In genomic region chr17:2240541-2240940, GRCh38 we compare ENCODE assay signal across 10 cellular contexts.
A peak's percentile ranks its signal among the peaks of the same experiment; 100 is the strongest.
DNase-seq lines count a peak whose midpoint lies in the region; ATAC-seq and TF ChIP-seq lines count a peak whose summit lies in the region.
"Had no signal": no experiment of that assay in that cellular context is flagged by ENCODE, and none has a peak within 500 bp of the region (broad histone marks: within the 10 kb centered on the region; RNA-seq: fewer than 3 reads in every experiment).

No MANE protein-coding gene starts in this region.

- TF ChIP-seq CTCF in left lung (IDR thresholded peaks at IDR 0.05), result no peak
- no peak for TF ChIP-seq CTCF in tibial nerve (IDR thresholded peaks at IDR 0.05)

- H3K27ac ChIP-seq in left lung (peak overlapping the region; percentile 34 to 81), tibial nerve (peak overlapping the region in 3 of 4 donors; percentile 72 to 80 (median 76)), substantia nigra (ENCODE audit: low read depth, low read length, poor library complexity, severe bottlenecking) (no peak overlapping the region)

- ATAC-seq in left lung, result no peak

- H3K4me1 ChIP-seq in left lung (peaks cover 14 to 23% of the 10 kb centered on the region in 2 donors), tibial nerve (peaks cover 0 to 82% (median 40%) of the 10 kb centered on the region in 4 donors)

- CTCF ChIA-PET in activated CD4-positive, alpha-beta memory T cell treated with anti-CD3 and anti-CD28 coated beads for 36 hours (lab: Charles Lee), result interaction anchor here (1.3 to 1.9 kb wide), 5 partner anchors 13 to 186 kb away, joined by 6 to 13 read pairs (median 7); partner anchors contain the start of gene HIC1

- no peaks in the 10 kb centered on the region for H3K27me3 Mint-ChIP-seq in activated T-cell treated with anti-CD3 and anti-CD28 coated beads, Interleukin-2, amount 50 U/mL, for 24 hours
- no peaks in the 10 kb centered on the region for H3K27me3 Mint-ChIP-seq in activated CD4-positive, alpha-beta memory T cell treated with anti-CD3 and anti-CD28 coated beads for 36 hours
- H3K27me3 Mint-ChIP-seq: type B pancreatic cell had no signal

- peaks cover 63% of the 10 kb centered on the region for H3K36me3 Mint-ChIP-seq in activated T-cell treated with anti-CD3 and anti-CD28 coated beads, Interleukin-2, amount 50 U/mL, for 24 hours (ENCODE audit: low read depth)
- H3K36me3 Mint-ChIP-seq in activated CD4-positive, alpha-beta memory T cell treated with anti-CD3 and anti-CD28 coated beads for 36 hours, result peaks cover 24% of the 10 kb centered on the region

- intact Hi-C loops in activated CD4-positive, alpha-beta memory T cell treated with anti-CD3 and anti-CD28 coated beads for 36 hours (cut with micrococcal nuclease), result loop anchor here (1.0 to 5.0 kb wide), 5 partner anchors 18 to 170 kb away; no protein-coding TSS in a partner anchor
- intact Hi-C loops in left lung (cut with DNase I), result loop anchor here in 1 of 2 donors (5.0 kb wide), 1 partner anchor 183 kb away; the partner anchor contains the start of gene HIC1

- H3K4me3 ChIP-seq in left lung (no peak overlapping the region), tibial nerve (no peak overlapping the region)
- H3K4me3 ChIP-seq: MG63 had no signal

- no peaks in the 10 kb centered on the region for H3K9me3 Mint-ChIP-seq in activated T-cell treated with anti-CD3 and anti-CD28 coated beads, Interleukin-2, amount 50 U/mL, for 24 hours
- no peaks in the 10 kb centered on the region for H3K9me3 Mint-ChIP-seq in activated CD4-positive, alpha-beta memory T cell treated with anti-CD3 and anti-CD28 coated beads for 36 hours
- H3K9me3 Mint-ChIP-seq: type B pancreatic cell had no signal

- H3K36me3 ChIP-seq in left lung (peaks cover 0 to 28% of the 10 kb centered on the region in 2 donors), tibial nerve (peaks cover 0 to 18% (median 0%) of the 10 kb centered on the region in 3 donors)
- H3K36me3 ChIP-seq: MG63 had no signal

- POLR2A ChIA-PET in activated CD4-positive, alpha-beta memory T cell treated with anti-CD3 and anti-CD28 coated beads for 36 hours (lab: Charles Lee), result interaction anchor here (1.1 to 1.5 kb wide), 2 partner anchors 13 to 95 kb away, joined by 3 to 6 read pairs; partner anchors contain the start of gene TSR1

- peaks cover 50% of the 10 kb centered on the region for H3K4me1 Mint-ChIP-seq in activated T-cell treated with anti-CD3 and anti-CD28 coated beads, Interleukin-2, amount 50 U/mL, for 24 hours (ENCODE audit: low read depth)
- H3K4me1 Mint-ChIP-seq in activated CD4-positive, alpha-beta memory T cell treated with anti-CD3 and anti-CD28 coated beads for 36 hours (ENCODE audit: low read depth), result peaks cover 42% of the 10 kb centered on the region

- H3K4me3 Mint-ChIP-seq in activated T-cell treated with anti-CD3 and anti-CD28 coated beads, Interleukin-2, amount 50 U/mL, for 24 hours, result no peak overlapping the region
- no peak overlapping the region for H3K4me3 Mint-ChIP-seq in activated CD4-positive, alpha-beta memory T cell treated with anti-CD3 and anti-CD28 coated beads for 36 hours
- H3K4me3 Mint-ChIP-seq: type B pancreatic cell had no signal

- H3K27ac Mint-ChIP-seq in activated T-cell treated with anti-CD3 and anti-CD28 coated beads, Interleukin-2, amount 50 U/mL, for 24 hours, result peak overlapping the region; percentile 92
- peak overlapping the region; percentile 85 for H3K27ac Mint-ChIP-seq in activated CD4-positive, alpha-beta memory T cell treated with anti-CD3 and anti-CD28 coated beads for 36 hours
- H3K27ac Mint-ChIP-seq: type B pancreatic cell had no signal

- H3K27me3 ChIP-seq in left lung (no peaks in the 10 kb centered on the region), tibial nerve (no peaks in the 10 kb centered on the region)
- H3K27me3 ChIP-seq: MG63 had no signal

- TF ChIP-seq POLR2A in tibial nerve (IDR thresholded peaks at IDR 0.05), result no peak

- H3K9me3 ChIP-seq in left lung (no peaks in the 10 kb centered on the region), tibial nerve (no peaks in the 10 kb centered on the region)
- H3K9me3 ChIP-seq: MG63 had no signal

- DNase-seq in activated T-cell treated with anti-CD3 and anti-CD28 coated beads, Interleukin-2, amount 50 U/mL, for 24 hours, result no peak
- DNase-seq in activated T-cell treated with anti-CD3 and anti-CD28 coated beads, Interleukin-2, amount 50 U/mL, for 1 hour, result no peak
- DNase-seq in activated CD4-positive, alpha-beta memory T cell treated with anti-CD3 and anti-CD28 coated beads for 36 hours, result no peak
- DNase-seq in left lung (no peak), tibial nerve (ENCODE audit: low spot score in 2 of 2) (no peak), NCI-H1105 (lab: John Stamatoyannopoulos, UW) (no peak), AG20443 (ENCODE audit: low spot score) (no peak), substantia nigra (lab: John Stamatoyannopoulos, UW) (no peak)

- TF ChIP-seq EP300 in tibial nerve (IDR thresholded peaks at IDR 0.05), result no peak

- 67 to 73% methylated on average over 13 of the region's 13 CpGs for WGBS in tibial nerve, 2 donors
